ENCODE assay signal across 15 cellular contexts in genomic region chr10:110456523-110457091, GRCh38. TPM values are rescaled to one million over a fixed set of nuclear protein-coding genes. Genes with fewer than 3 reads are reported as not detected.
DNase-seq lines count a peak whose midpoint lies in the region; ATAC-seq and TF ChIP-seq lines count a peak whose summit lies in the region.
"Had no signal": no experiment of that assay in that cellular context is flagged by ENCODE, and none has a peak within 500 bp of the region (broad histone marks: within the 10 kb centered on the region; RNA-seq: fewer than 3 reads in every experiment).

No MANE protein-coding gene starts in this region.

- no peaks in the 10 kb centered on the region for H3K79me2 ChIP-seq in neural progenitor cell (ENCODE audit: low read depth)

- H3K9me3 ChIP-seq in Caco-2 = no peaks in the 10 kb centered on the region
- no peaks in the 10 kb centered on the region for H3K9me3 ChIP-seq in neural progenitor cell (ENCODE audit: low read depth)

- POLR2A ChIA-PET in Caco-2 (lab: Charles Lee) = interaction anchor here (0.6 to 2.3 kb wide), 5 partner anchors 27 to 266 kb away, joined by 4 to 15 read pairs (median 4); no protein-coding TSS in a partner anchor

- H3K4me2 ChIP-seq in neural progenitor cell = no peak overlapping the region

- no peak for TF ChIP-seq CTCF in Caco-2 (IDR thresholded peaks at IDR 0.05; ENCODE audit: insufficient read depth in 1 of 2, low read depth in 1 of 2, low read length in 1 of 2, severe bottlenecking in 1 of 2, unreplicated experiment in 1 of 2)
- no peak for TF ChIP-seq CTCF in brain microvascular endothelial cell (IDR thresholded peaks at IDR 0.05; ENCODE audit: low read depth, low read length, missing control alignments)
- no peak for TF ChIP-seq CTCF in neural progenitor cell (IDR thresholded peaks at IDR 0.05)

- in situ Hi-C loops in brain microvascular endothelial cell (cut with HindIII; ENCODE audit: low pct_ligation_motif_present, low sequenced_read_pairs) = no loop called here

- peak overlapping the region; percentile 41 for H3K4me3 Mint-ChIP-seq in Caco-2 (ENCODE audit: unreplicated experiment)
- H3K4me3 Mint-ChIP-seq in IgD-negative memory B cell = peak overlapping the region in 2 of 4 donors; percentile 41 to 78
- peak overlapping the region in 5 of 8 donors; percentile 32 to 94 (median 74) for H3K4me3 Mint-ChIP-seq in naive B cell
- H3K4me3 Mint-ChIP-seq in neural progenitor cell = no peak overlapping the region
- H3K4me3 Mint-ChIP-seq: CD4-positive, CD25-positive, alpha-beta regulatory T cell had no signal

- peaks cover 36% of the 10 kb centered on the region for H3K4me1 ChIP-seq in Caco-2
- H3K4me1 ChIP-seq in neural progenitor cell = no peaks in the 10 kb centered on the region

- DNase-seq in Caco-2 (peak; percentile 96 to 98), brain microvascular endothelial cell (peak; percentile 19), naive B cell (no peak), Kasumi-1 (lab: John Stamatoyannopoulos, UW) (no peak), neural progenitor cell (ENCODE audit: low spot score) (no peak)
- DNase-seq in activated naive CD4-positive, alpha-beta T cell treated with anti-CD3 and anti-CD28 coated beads, Interleukin-2, amount 50 U/mL, for 72 hours (ENCODE audit: low spot score in 2 of 2) = no peak
- DNase-seq in activated T-cell treated with anti-CD3 and anti-CD28 coated beads, Interleukin-2, amount 50 U/mL, for 1 hour = no peak
- DNase-seq: anterior cingulate cortex; CD4-positive, CD25-positive, alpha-beta regulatory T cell; GOT3; hippocampal formation; midbrain; NCI-H1694 had no signal

- no peaks in the 10 kb centered on the region for H4K20me1 ChIP-seq in neural progenitor cell (ENCODE audit: low read depth)

- H3K27ac Mint-ChIP-seq in Caco-2 (ENCODE audit: unreplicated experiment) (peak overlapping the region; percentile 88), IgD-negative memory B cell (peak overlapping the region in 2 of 3 donors; percentile 10 to 73), naive B cell (peak overlapping the region; percentile 56 to 94 (median 76)), neural progenitor cell (no peak overlapping the region)
- no peak overlapping the region for H3K27ac Mint-ChIP-seq in activated naive CD4-positive, alpha-beta T cell treated with anti-CD3 and anti-CD28 coated beads, Interleukin-2, amount 50 U/mL, for 72 hours

- no peak overlapping the region for H3K9ac ChIP-seq in neural progenitor cell

- no peak overlapping the region for H3K27ac ChIP-seq in brain microvascular endothelial cell
- no peak overlapping the region for H3K27ac ChIP-seq in neural progenitor cell

- peaks cover 9% of the 10 kb centered on the region for H3K36me3 Mint-ChIP-seq in Caco-2 (ENCODE audit: insufficient read depth, unreplicated experiment)
- H3K36me3 Mint-ChIP-seq in IgD-negative memory B cell = no peaks in the 10 kb centered on the region
- no peaks in the 10 kb centered on the region for H3K36me3 Mint-ChIP-seq in naive B cell
- no peaks in the 10 kb centered on the region for H3K36me3 Mint-ChIP-seq in activated naive CD4-positive, alpha-beta T cell treated with anti-CD3 and anti-CD28 coated beads, Interleukin-2, amount 50 U/mL, for 72 hours
- H3K36me3 Mint-ChIP-seq in neural progenitor cell = no peaks in the 10 kb centered on the region
- H3K36me3 Mint-ChIP-seq: CD4-positive, CD25-positive, alpha-beta regulatory T cell had no signal

- no peaks in the 10 kb centered on the region for H3F3A ChIP-seq in neural progenitor cell (ENCODE audit: low read depth)

- CTCF ChIA-PET in Caco-2 (lab: Charles Lee) = interaction anchor here (0.9 to 1.5 kb wide), 3 partner anchors 27 to 102 kb away, joined by 3 to 10 read pairs (median 5); no protein-coding TSS in a partner anchor

- no peak overlapping the region for H2AFZ ChIP-seq in neural progenitor cell (replicated peaks)

- H3K27me3 Mint-ChIP-seq in Caco-2 (ENCODE audit: insufficient read depth, unreplicated experiment) (no peaks in the 10 kb centered on the region), IgD-negative memory B cell (peaks cover 11% of the 10 kb centered on the region), naive B cell (no peaks in the 10 kb centered on the region), neural progenitor cell (ENCODE audit: insufficient read depth, low read depth) (peaks cover 3% of the 10 kb centered on the region)
- H3K27me3 Mint-ChIP-seq: CD4-positive, CD25-positive, alpha-beta regulatory T cell had no signal

- no peak overlapping the region for H3K4me3 ChIP-seq in Caco-2 (ENCODE audit: low read depth, low read length)
- no peak overlapping the region for H3K4me3 ChIP-seq in brain microvascular endothelial cell (ENCODE audit: low read depth, low read length)
- H3K4me3 ChIP-seq in neural progenitor cell = no peak overlapping the region
- H3K4me3 ChIP-seq: skin epidermis had no signal

- no peak for ATAC-seq in naive B cell (ENCODE audit: low read depth in 2 of 2)
- ATAC-seq in activated naive CD4-positive, alpha-beta T cell treated with anti-CD3 and anti-CD28 coated beads, Interleukin-2, amount 50 U/mL, for 72 hours = no peak

- H3K4me1 Mint-ChIP-seq in Caco-2 (ENCODE audit: low read depth, unreplicated experiment) (peaks cover 35% of the 10 kb centered on the region), IgD-negative memory B cell (peaks cover 32 to 42% (median 41%) of the 10 kb centered on the region in 3 donors), naive B cell (peaks cover 58 to 71% (median 69%) of the 10 kb centered on the region in 3 donors), neural progenitor cell (peaks cover 16% of the 10 kb centered on the region)

- H3K27me3 ChIP-seq in Caco-2 (replicated peaks; ENCODE audit: control insufficient read depth, insufficient read depth, low read length) (no peaks in the 10 kb centered on the region), brain microvascular endothelial cell (replicated peaks) (no peaks in the 10 kb centered on the region), neural progenitor cell (no peaks in the 10 kb centered on the region)

- H3K9me3 Mint-ChIP-seq in Caco-2 (ENCODE audit: unreplicated experiment) (no peaks in the 10 kb centered on the region), IgD-negative memory B cell (no peaks in the 10 kb centered on the region), naive B cell (no peaks in the 10 kb centered on the region), neural progenitor cell (no peaks in the 10 kb centered on the region)
- H3K9me3 Mint-ChIP-seq in activated naive CD4-positive, alpha-beta T cell treated with anti-CD3 and anti-CD28 coated beads, Interleukin-2, amount 50 U/mL, for 72 hours = no peaks in the 10 kb centered on the region
- H3K9me3 Mint-ChIP-seq: CD4-positive, CD25-positive, alpha-beta regulatory T cell had no signal

- intact Hi-C loops in Caco-2 (cut with micrococcal nuclease; ENCODE audit: unreplicated experiment) = loop anchor here (1.0 to 5.0 kb wide), 8 partner anchors 27 to 144 kb away; partner anchors contain the start of gene DUSP5

- H3K36me3 ChIP-seq in Caco-2 (ENCODE audit: control insufficient read depth, insufficient read depth, low read length) (no peaks in the 10 kb centered on the region), brain microvascular endothelial cell (replicated peaks) (no peaks in the 10 kb centered on the region), neural progenitor cell (no peaks in the 10 kb centered on the region)

- BruUV-seq in Caco-2 (replicated peaks; lab: Mats Ljungman, UMichigan) = no TSS peak

RNA-seq across cellular contexts. Expression of gene DUSP5, which starts 41.1 kb away (rescaled TPM):
- total RNA-seq in Caco-2 (2022) (15.0 and 18.4 TPM in 2 replicates), neural progenitor cell (ENCODE audit: low replicate concordance) (0.34 and 1.5 TPM in 2 replicates)
- polyA plus RNA-seq in IgD-negative memory B cell (3.7 TPM), naive B cell (ENCODE audit: low read depth in 6 of 6) (10 to 100 TPM in 5 of 6 donors, 1 to 10 TPM in 1; 6.0 to 29.7 (median 22.6) TPM)
- total RNA-seq in activated naive CD4-positive, alpha-beta T cell treated with anti-CD3 and anti-CD28 coated beads, Interleukin-2, amount 50 U/mL, for 72 hours = 10 to 100 TPM; 23.0 to 32.4 TPM

Comparison
In these comparisons a context has a peak if more than half of its experiments do, and no peak if none do; other contexts are left out.
1. DNase-seq: peak in Caco-2 (2 of 2) and brain microvascular endothelial cell (single experiment); none in naive B cell (single experiment), activated naive CD4-positive, alpha-beta T cell treated with anti-CD3 and anti-CD28 coated beads, Interleukin-2, amount 50 U/mL, for 72 hours (0 of 2), activated T-cell treated with anti-CD3 and anti-CD28 coated beads, Interleukin-2, amount 50 U/mL, for 1 hour (single experiment), Kasumi-1 (0 of 2) and neural progenitor cell (single experiment).
2. H3K27ac Mint-ChIP-seq: peak in Caco-2 (single experiment), IgD-negative memory B cell (2 of 3) and naive B cell (6 of 6); none in activated naive CD4-positive, alpha-beta T cell treated with anti-CD3 and anti-CD28 coated beads, Interleukin-2, amount 50 U/mL, for 72 hours (0 of 2) and neural progenitor cell (single experiment).